In genomic region chr17:75680431-75680830, GRCh38 we compare ENCODE assay signal across 18 cellular contexts. TPM values are rescaled to one million over a fixed set of nuclear protein-coding genes. Genes with fewer than 3 reads are reported as not detected.
A peak's percentile ranks its signal among the peaks of the same experiment; 100 is the strongest.
DNase-seq lines count a peak whose midpoint lies in the region; ATAC-seq and TF ChIP-seq lines count a peak whose summit lies in the region.
"Had no signal": no experiment of that assay in that cellular context is flagged by ENCODE, and none has a peak within 500 bp of the region (broad histone marks: within the 10 kb centered on the region; RNA-seq: fewer than 3 reads in every experiment).

No MANE protein-coding gene starts in this region.

- no peaks in the 10 kb centered on the region for H3K9me3 ChIP-seq in BLaER1
- H3K9me3 ChIP-seq in Panc1 (ENCODE audit: control insufficient read depth, insufficient read depth, low read depth, low read length), result no peaks in the 10 kb centered on the region
- no peaks in the 10 kb centered on the region for H3K9me3 ChIP-seq in sigmoid colon

- TF ChIP-seq EP300 in sigmoid colon (IDR thresholded peaks at IDR 0.05), result no peak

- H3K27ac ChIP-seq in BLaER1 (0 out of 2 replicates have a peak overlapping the region, but pooled peaks have one; percentile 7), Panc1 (ENCODE audit: low read length) (peak overlapping the region; percentile 66), foreskin keratinocyte (peak overlapping the region; percentile 25), sigmoid colon (peak overlapping the region; percentile 46 to 74 (median 52))
- H3K27ac ChIP-seq: HL-60 had no signal

- DNase-seq in Panc1 (ENCODE audit: low read depth, low spot score) (no peak), foreskin keratinocyte (no peak), sigmoid colon (no peak), NCI-H526 (lab: John Stamatoyannopoulos, UW) (no peak), NCI-H345 treated with DMSO at 0.1 percent for 48 hours (lab: John Stamatoyannopoulos, UW; ENCODE audit: unreplicated experiment) (no peak)
- DNase-seq: activated naive CD4-positive, alpha-beta T cell; GF-D8; KG1; NCI-H1092; NCI-H748 treated with DMSO at 0.1 percent for 48 hours; RPMI8226; stimulated activated naive B cell treated with anti-CD40 and anti-IgM and Interleukin-4, amounts not matched to agents 10 μg/mL and 1 μg/mL and 100 μg/mL, for 72 hours; T-helper 17 cell had no signal

- no peak overlapping the region for H3K4me3 ChIP-seq in BLaER1
- H3K4me3 ChIP-seq in Panc1 (ENCODE audit: low read depth in 2 of 2, low read length in 2 of 2), result no peak overlapping the region
- no peak overlapping the region for H3K4me3 ChIP-seq in sigmoid colon

- no peak overlapping the region for H3K4me2 ChIP-seq in BLaER1

- WGBS in sigmoid colon, 2 donors, result 88 to 96% methylated on average over 10 of the region's 10 CpGs

- CTCF ChIA-PET in Panc1 (lab: Charles Lee), result interaction anchor here (0.8 to 1.9 kb wide), 3 partner anchors 12 to 68 kb away, joined by 3 to 9 read pairs (median 5); no protein-coding TSS in a partner anchor

- H4K20me1 ChIP-seq in BLaER1, result 0 out of 2 replicates have a peak, but pooled peaks cover 24% of the 10 kb centered on the region

- POLR2A ChIA-PET in Panc1 (lab: Charles Lee), result interaction anchor here (0.6 kb wide), 1 partner anchor 26 kb away, joined by 3 read pairs; no protein-coding TSS in a partner anchor

- H3K36me3 ChIP-seq in BLaER1 (peaks cover 77% of the 10 kb centered on the region), Panc1 (ENCODE audit: control insufficient read depth, insufficient read depth, low read length) (0 out of 2 replicates have a peak, but pooled peaks cover 3% of the 10 kb centered on the region), sigmoid colon (peaks cover 0 to 34% (median 3%) of the 10 kb centered on the region in 4 donors)

- in situ Hi-C loops in Panc1 (cut with HindIII; ENCODE audit: low pct_unique_long_range_greater_than_20kb, low sequenced_read_pairs), result loop anchor here (5.0 kb wide), 1 partner anchor 67 kb away; no protein-coding TSS in a partner anchor

- peaks cover 25% of the 10 kb centered on the region for H3K4me1 ChIP-seq in BLaER1
- H3K4me1 ChIP-seq in Panc1 (ENCODE audit: control insufficient read depth, insufficient read depth, low read length), result peaks cover 40% of the 10 kb centered on the region
- peaks cover 49% of the 10 kb centered on the region for H3K4me1 ChIP-seq in foreskin keratinocyte
- H3K4me1 ChIP-seq in sigmoid colon, result peaks cover 0 to 36% (median 33%) of the 10 kb centered on the region in 4 donors

- H3K9ac ChIP-seq in BLaER1, result no peak overlapping the region

- TF ChIP-seq CTCF in Panc1 (IDR thresholded peaks at IDR 0.05) (no peak), foreskin keratinocyte (conservative IDR thresholded peaks at IDR 0.05) (no peak), sigmoid colon (IDR thresholded peaks at IDR 0.05) (no peak)

- no peak for ATAC-seq in Panc1
- no peak for ATAC-seq in foreskin keratinocyte
- ATAC-seq in GM18520 (IDR thresholded peaks at IDR 0.05; ENCODE audit: unreplicated experiment), result no peak
- no peak for ATAC-seq in HG03442 (IDR thresholded peaks at IDR 0.05; ENCODE audit: unreplicated experiment)
- ATAC-seq: activated CD4-positive, CD25-positive, alpha-beta regulatory T cell treated with anti-CD3 and anti-CD28 coated beads, Interleukin-2, amount 50 U/mL, for 24 hours; stimulated activated naive B cell treated with anti-CD40 and anti-IgM and Interleukin-4, amounts not matched to agents 10 μg/mL and 1 μg/mL and 100 μg/mL, for 72 hours; T-helper 17 cell had no signal

- H3K27me3 ChIP-seq in BLaER1 (no peaks in the 10 kb centered on the region), Panc1 (ENCODE audit: control insufficient read depth, insufficient read depth, low read length) (no peaks in the 10 kb centered on the region), foreskin keratinocyte (no peaks in the 10 kb centered on the region), sigmoid colon (no peaks in the 10 kb centered on the region)

- no peak for TF ChIP-seq POLR2A in sigmoid colon (IDR thresholded peaks at IDR 0.05)

- no TSS peak for BruUV-seq in Panc1 (replicated peaks; lab: Mats Ljungman, UMichigan)

- intact Hi-C loops in Panc1 (cut with micrococcal nuclease; ENCODE audit: unreplicated experiment) (no loop called here), sigmoid colon (cut with DNase I) (no loop called here)

RNA-seq across cellular contexts. Expression of gene SAP30BP, which starts 13.3 kb away (rescaled TPM):
- total RNA-seq in Panc1 (2021; ENCODE audit: unreplicated experiment), result 138 TPM
- polyA plus RNA-seq in Panc1 (2012; ENCODE audit: insufficient read length), result 89.8 TPM
- total RNA-seq in foreskin keratinocyte, result 95.0 and 96.3 TPM in 2 replicates
- polyA plus RNA-seq in foreskin keratinocyte, result 113 and 118 TPM in 2 replicates
- 10 to 100 TPM; 53.5 to 96.9 (median 63.6) TPM for total RNA-seq in sigmoid colon
- 10 to 100 TPM; 53.2 to 69.3 (median 57.7) TPM for polyA plus RNA-seq in sigmoid colon

RNA-seq across cellular contexts. Expression of gene RECQL5, which starts 13.5 kb away (rescaled TPM):
- total RNA-seq in Panc1 (2021; ENCODE audit: unreplicated experiment) (46.1 TPM), foreskin keratinocyte (26.3 and 27.4 TPM in 2 replicates), sigmoid colon (10 to 100 TPM in 3 of 4 donors, 1 to 10 TPM in 1; 5.1 to 11.6 (median 11.3) TPM)
- 34.1 TPM for polyA plus RNA-seq in Panc1 (2012; ENCODE audit: insufficient read length)
- polyA plus RNA-seq in foreskin keratinocyte (19.5 and 20.5 TPM in 2 replicates), sigmoid colon (10 to 100 TPM in 2 of 3 donors, 1 to 10 TPM in 1; 9.0 to 30.1 (median 10.2) TPM)

RNA-seq across cellular contexts. Expression of gene ITGB4, which starts 40.8 kb away (rescaled TPM):
- 100 TPM for total RNA-seq in Panc1 (2021; ENCODE audit: unreplicated experiment)
- 115 TPM for polyA plus RNA-seq in Panc1 (2012; ENCODE audit: insufficient read length)
- 956 and 1,415 TPM in 2 replicates for total RNA-seq in foreskin keratinocyte
- polyA plus RNA-seq in foreskin keratinocyte, result 1,123 and 1,776 TPM in 2 replicates
- 10 to 100 TPM; 15.1 to 43.2 (median 23.1) TPM for total RNA-seq in sigmoid colon
- polyA plus RNA-seq in sigmoid colon, result 100 to 1,000 TPM in 1 of 3 donors, 10 to 100 TPM in 2; 17.8 to 116 (median 25.8) TPM

RNA-seq across cellular contexts. Expression of gene SMIM5, which starts 47.2 kb away (rescaled TPM):
- total RNA-seq in Panc1 (2021; ENCODE audit: unreplicated experiment), result 0.10 TPM
- 0.24 TPM for polyA plus RNA-seq in Panc1 (2012; ENCODE audit: insufficient read length)
- not detected in 2 replicates for total RNA-seq in foreskin keratinocyte
- 0.06 TPM in 1 of 2 replicates, not detected in the other for polyA plus RNA-seq in foreskin keratinocyte
- total RNA-seq in sigmoid colon, result 1 to 10 TPM in 3 of 4 donors, under 1 TPM in 1; 0.82 to 7.2 (median 3.8) TPM
- polyA plus RNA-seq in sigmoid colon, result 10 to 100 TPM in 1 of 3 donors, 1 to 10 TPM in 2; 5.5 to 29.6 (median 6.0) TPM

Comparison
In these comparisons a context has a peak if more than half of its experiments do, and no peak if none do; other contexts are left out.
1. H3K27ac ChIP-seq: peak in every context shown above with its lines; median percentile 66 in Panc1; 52 in sigmoid colon; 25 in foreskin keratinocyte; 7 in BLaER1.